ENCODE assay signal across 8 cellular contexts in the genomic region with DNA sequence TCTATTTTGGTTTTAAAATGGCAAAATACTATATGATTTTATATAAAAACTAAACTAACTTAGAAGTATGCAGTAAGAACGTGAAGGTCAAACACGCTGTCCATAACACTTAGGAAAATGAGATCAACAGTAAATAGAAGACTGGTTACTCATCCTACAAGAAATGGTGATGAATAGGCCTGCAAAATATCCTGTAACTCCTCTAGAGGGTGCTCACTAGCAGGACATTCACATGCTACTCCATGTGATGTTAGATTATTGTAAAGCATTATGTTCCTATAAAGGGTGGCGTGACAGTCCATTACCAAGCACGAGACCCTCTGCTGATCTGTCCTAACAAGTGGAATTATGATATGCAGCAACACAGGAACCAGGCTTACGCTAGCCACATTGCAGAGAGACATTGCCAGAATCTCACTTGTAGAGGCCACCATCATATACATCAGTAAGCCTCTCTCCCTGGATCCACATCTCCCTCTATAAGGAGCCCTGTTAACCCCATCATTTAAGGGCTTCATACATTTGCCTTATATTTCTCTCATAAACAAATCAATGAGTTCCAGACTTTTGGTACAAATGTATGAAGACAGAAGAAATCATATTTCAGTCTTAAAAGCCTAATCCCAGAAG. TPM values are rescaled to one million over a fixed set of nuclear protein-coding genes. Genes with fewer than 3 reads are reported as not detected.
DNase-seq lines count a peak whose midpoint lies in the region; ATAC-seq and TF ChIP-seq lines count a peak whose summit lies in the region.

No MANE protein-coding gene starts in this region.

- H3K4me1 ChIP-seq in psoas muscle, result no peaks in the 10 kb centered on the region

- no peaks in the 10 kb centered on the region for H3K4me1 Mint-ChIP-seq in activated CD8-positive, alpha-beta T cell treated with anti-CD3 and anti-CD28 coated beads for 36 hours (ENCODE audit: low read depth)

- no peaks in the 10 kb centered on the region for H3K36me3 ChIP-seq in psoas muscle (ENCODE audit: insufficient read depth in 1 of 2, low read depth in 1 of 2)

- intact Hi-C loops in activated CD8-positive, alpha-beta T cell treated with anti-CD3 and anti-CD28 coated beads for 36 hours (cut with micrococcal nuclease), result loop anchor here (2.0 to 5.0 kb wide), 2 partner anchors 58 to 123 kb away; no protein-coding TSS in a partner anchor
- intact Hi-C loops in psoas muscle (cut with DNase I), result loop anchor here in 1 of 2 donors (5.0 kb wide), 1 partner anchor 123 kb away; no protein-coding TSS in a partner anchor

- H3K9me3 Mint-ChIP-seq in activated CD8-positive, alpha-beta T cell treated with anti-CD3 and anti-CD28 coated beads for 36 hours, result no peaks in the 10 kb centered on the region

- no peak overlapping the region for H3K4me3 Mint-ChIP-seq in activated CD8-positive, alpha-beta T cell treated with anti-CD3 and anti-CD28 coated beads for 36 hours

- 19 to 23% (median 22%) methylated on average over 5 of the region's 5 CpGs for WGBS in psoas muscle, 3 donors

- H3K27ac ChIP-seq in psoas muscle, result no peak overlapping the region

- no peaks in the 10 kb centered on the region for H3K27me3 ChIP-seq in psoas muscle (ENCODE audit: insufficient read depth in 3 of 3, low read length in 2 of 3)

- no peak for TF ChIP-seq POLR2A in GM18505 (IDR thresholded peaks at IDR 0.05; ENCODE audit: borderline replicate concordance, extremely low read depth, insufficient read depth, insufficient read length)

- ATAC-seq in GM19468 (IDR thresholded peaks at IDR 0.05; ENCODE audit: extremely low read depth, unreplicated experiment), result peak; percentile 52
- ATAC-seq in activated CD8-positive, alpha-beta T cell treated with anti-CD3 and anti-CD28 coated beads for 36 hours, result peak; percentile 89
- ATAC-seq in psoas muscle, result peak; percentile 58 to 70 (median 67)
- ATAC-seq in GM18505 (IDR thresholded peaks at IDR 0.05; ENCODE audit: unreplicated experiment), result no peak

- POLR2A ChIA-PET in activated CD8-positive, alpha-beta T cell treated with anti-CD3 and anti-CD28 coated beads for 36 hours (lab: Charles Lee), result no interaction called here

- DNase-seq in D341Med (ENCODE audit: low spot score), result peak; percentile 54
- DNase-seq in NCI-H2196 treated with DMSO at 0.1 percent for 48 hours (lab: John Stamatoyannopoulos, UW; ENCODE audit: unreplicated experiment), result peak; percentile 14
- DNase-seq in activated CD8-positive, alpha-beta T cell treated with anti-CD3 and anti-CD28 coated beads for 36 hours, result peak; percentile 28
- peak; percentile 8 for DNase-seq in germinal center (ENCODE audit: low spot score)
- DNase-seq in psoas muscle, result no peak
- DNase-seq in NCI-H1048 (lab: John Stamatoyannopoulos, UW), result no peak

- CTCF ChIA-PET in activated CD8-positive, alpha-beta T cell treated with anti-CD3 and anti-CD28 coated beads for 36 hours (lab: Charles Lee), result interaction anchor here (0.6 to 3.5 kb wide), 5 partner anchors 57 to 269 kb away, joined by 3 to 30 read pairs (median 6); no protein-coding TSS in a partner anchor

- TF ChIP-seq CTCF in activated CD8-positive, alpha-beta T cell treated with anti-CD3 and anti-CD28 coated beads for 36 hours (IDR thresholded peaks at IDR 0.05), result peak; percentile 70
- peak; percentile 40 for TF ChIP-seq CTCF in psoas muscle (IDR thresholded peaks at IDR 0.05)

- H3K27ac Mint-ChIP-seq in activated CD8-positive, alpha-beta T cell treated with anti-CD3 and anti-CD28 coated beads for 36 hours, result no peak overlapping the region

- no peak overlapping the region for H3K4me3 ChIP-seq in psoas muscle

- H3K36me3 Mint-ChIP-seq in activated CD8-positive, alpha-beta T cell treated with anti-CD3 and anti-CD28 coated beads for 36 hours (ENCODE audit: low read depth), result no peaks in the 10 kb centered on the region

- H3K27me3 Mint-ChIP-seq in activated CD8-positive, alpha-beta T cell treated with anti-CD3 and anti-CD28 coated beads for 36 hours, result no peaks in the 10 kb centered on the region

- no peaks in the 10 kb centered on the region for H3K9me3 ChIP-seq in psoas muscle

RNA-seq across cellular contexts. Expression of a gene that starts 18.0 kb away (rescaled TPM):
- not detected for total RNA-seq in activated CD8-positive, alpha-beta T cell treated with anti-CD3 and anti-CD28 coated beads for 36 hours
- total RNA-seq in psoas muscle, result not detected
- not detected for polyA plus RNA-seq in psoas muscle

RNA-seq across cellular contexts. Expression of a gene that starts 19.5 kb away (rescaled TPM):
- not detected for total RNA-seq in activated CD8-positive, alpha-beta T cell treated with anti-CD3 and anti-CD28 coated beads for 36 hours
- total RNA-seq in psoas muscle, result not detected
- polyA plus RNA-seq in psoas muscle, result not detected

RNA-seq across cellular contexts. Expression of a gene that starts 48.5 kb away (rescaled TPM):
- total RNA-seq in activated CD8-positive, alpha-beta T cell treated with anti-CD3 and anti-CD28 coated beads for 36 hours, result not detected
- total RNA-seq in psoas muscle, result not detected
- polyA plus RNA-seq in psoas muscle, result not detected

RNA-seq across cellular contexts. Expression of a gene that starts 51.8 kb away (rescaled TPM):
- not detected for total RNA-seq in activated CD8-positive, alpha-beta T cell treated with anti-CD3 and anti-CD28 coated beads for 36 hours
- not detected for total RNA-seq in psoas muscle
- not detected for polyA plus RNA-seq in psoas muscle

Comparison
In these comparisons a context has a peak if more than half of its experiments do, and no peak if none do; other contexts are left out.
1. DNase-seq: peak in D341Med (single experiment), NCI-H2196 treated with DMSO at 0.1 percent for 48 hours (single experiment), activated CD8-positive, alpha-beta T cell treated with anti-CD3 and anti-CD28 coated beads for 36 hours (single experiment) and germinal center (single experiment); none in psoas muscle (0 of 2) and NCI-H1048 (single experiment).